In the genomic region with DNA sequence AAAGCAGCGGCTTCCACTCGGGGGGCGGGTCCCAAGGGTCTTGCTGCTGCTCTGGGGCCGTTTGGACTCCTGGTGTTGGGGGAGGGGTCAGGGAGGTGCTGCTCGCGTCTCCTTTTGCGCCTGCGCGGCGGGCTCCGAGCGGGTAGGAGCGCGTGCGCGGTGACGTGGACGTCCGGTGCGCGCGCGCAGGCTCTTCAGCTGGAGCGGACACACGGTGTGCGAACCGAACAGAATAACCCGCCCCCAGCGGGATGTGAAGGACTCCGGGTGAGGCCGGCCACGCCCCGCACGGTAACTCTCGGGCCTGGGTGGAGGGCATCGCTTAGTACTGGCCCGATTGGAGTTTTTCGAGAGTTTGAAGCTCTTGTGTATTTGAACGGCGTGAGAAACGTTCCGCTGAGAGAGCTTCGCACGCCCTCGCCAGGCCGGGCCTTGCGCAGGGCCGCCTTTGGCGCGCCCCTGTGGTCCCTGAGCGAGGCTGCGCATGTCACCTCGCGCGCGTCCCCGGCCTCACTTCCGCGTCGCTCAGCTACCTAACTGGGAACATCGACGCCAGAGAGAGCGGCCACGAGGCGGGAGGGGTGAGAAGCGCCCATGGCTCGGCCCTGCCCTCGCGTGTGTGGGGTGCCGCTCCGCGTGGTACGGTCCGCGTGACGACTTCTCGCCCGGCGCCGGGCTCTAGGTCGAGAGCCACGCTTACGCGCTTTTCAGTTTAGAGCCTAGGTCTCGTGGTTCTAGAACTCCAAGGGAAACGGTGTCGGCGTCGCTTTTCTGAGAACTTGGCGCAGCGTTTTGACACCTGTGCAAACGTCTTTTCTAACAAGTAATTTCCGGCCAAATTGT, we compare ENCODE assay signal across 1 cellular context.
TF ChIP-seq lines count a peak whose summit lies in the region.

A gene (plus strand): TSS at position 171 of the 843 bp plus-strand sequence.

TF ChIP-seq in HepG2, 621 proteins besides CTCF, POLR2A, EP300 and RAD21 (continued from another document and continues in another):
- TF ChIP-seq, protein P1, sequence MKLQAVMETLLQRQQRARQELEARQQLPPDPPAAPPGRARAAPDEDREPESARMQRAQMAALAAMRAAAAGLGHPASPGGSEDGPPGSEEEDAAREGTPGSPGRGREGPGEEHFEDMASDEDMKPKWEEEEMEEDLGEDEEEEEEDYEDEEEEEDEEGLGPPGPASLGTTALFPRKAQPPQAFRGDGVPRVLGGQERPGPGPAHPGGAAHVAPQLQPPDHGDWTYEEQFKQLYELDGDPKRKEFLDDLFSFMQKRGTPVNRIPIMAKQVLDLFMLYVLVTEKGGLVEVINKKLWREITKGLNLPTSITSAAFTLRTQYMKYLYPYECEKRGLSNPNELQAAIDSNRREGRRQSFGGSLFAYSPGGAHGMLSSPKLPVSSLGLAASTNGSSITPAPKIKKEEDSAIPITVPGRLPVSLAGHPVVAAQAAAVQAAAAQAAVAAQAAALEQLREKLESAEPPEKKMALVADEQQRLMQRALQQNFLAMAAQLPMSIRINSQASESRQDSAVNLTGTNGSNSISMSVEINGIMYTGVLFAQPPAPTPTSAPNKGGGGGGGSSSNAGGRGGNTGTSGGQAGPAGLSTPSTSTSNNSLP (IDR thresholded peaks at IDR 0.05; ENCODE audit: low read depth, low read length), result no peak
- TF ChIP-seq, protein P2, sequence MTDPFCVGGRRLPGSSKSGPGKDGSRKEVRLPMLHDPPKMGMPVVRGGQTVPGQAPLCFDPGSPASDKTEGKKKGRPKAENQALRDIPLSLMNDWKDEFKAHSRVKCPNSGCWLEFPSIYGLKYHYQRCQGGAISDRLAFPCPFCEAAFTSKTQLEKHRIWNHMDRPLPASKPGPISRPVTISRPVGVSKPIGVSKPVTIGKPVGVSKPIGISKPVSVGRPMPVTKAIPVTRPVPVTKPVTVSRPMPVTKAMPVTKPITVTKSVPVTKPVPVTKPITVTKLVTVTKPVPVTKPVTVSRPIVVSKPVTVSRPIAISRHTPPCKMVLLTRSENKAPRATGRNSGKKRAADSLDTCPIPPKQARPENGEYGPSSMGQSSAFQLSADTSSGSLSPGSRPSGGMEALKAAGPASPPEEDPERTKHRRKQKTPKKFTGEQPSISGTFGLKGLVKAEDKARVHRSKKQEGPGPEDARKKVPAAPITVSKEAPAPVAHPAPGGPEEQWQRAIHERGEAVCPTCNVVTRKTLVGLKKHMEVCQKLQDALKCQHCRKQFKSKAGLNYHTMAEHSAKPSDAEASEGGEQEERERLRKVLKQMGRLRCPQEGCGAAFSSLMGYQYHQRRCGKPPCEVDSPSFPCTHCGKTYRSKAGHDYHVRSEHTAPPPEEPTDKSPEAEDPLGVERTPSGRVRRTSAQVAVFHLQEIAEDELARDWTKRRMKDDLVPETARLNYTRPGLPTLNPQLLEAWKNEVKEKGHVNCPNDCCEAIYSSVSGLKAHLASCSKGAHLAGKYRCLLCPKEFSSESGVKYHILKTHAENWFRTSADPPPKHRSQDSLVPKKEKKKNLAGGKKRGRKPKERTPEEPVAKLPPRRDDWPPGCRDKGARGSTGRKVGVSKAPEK (CRISPR knock-in tag; IDR thresholded peaks at IDR 0.05; ENCODE audit: borderline replicate concordance), result no peak
- no peak for TF ChIP-seq ZFP37 (CRISPR knock-in tag; IDR thresholded peaks at IDR 0.05; ENCODE audit: borderline replicate concordance)
- TF ChIP-seq, protein P3, sequence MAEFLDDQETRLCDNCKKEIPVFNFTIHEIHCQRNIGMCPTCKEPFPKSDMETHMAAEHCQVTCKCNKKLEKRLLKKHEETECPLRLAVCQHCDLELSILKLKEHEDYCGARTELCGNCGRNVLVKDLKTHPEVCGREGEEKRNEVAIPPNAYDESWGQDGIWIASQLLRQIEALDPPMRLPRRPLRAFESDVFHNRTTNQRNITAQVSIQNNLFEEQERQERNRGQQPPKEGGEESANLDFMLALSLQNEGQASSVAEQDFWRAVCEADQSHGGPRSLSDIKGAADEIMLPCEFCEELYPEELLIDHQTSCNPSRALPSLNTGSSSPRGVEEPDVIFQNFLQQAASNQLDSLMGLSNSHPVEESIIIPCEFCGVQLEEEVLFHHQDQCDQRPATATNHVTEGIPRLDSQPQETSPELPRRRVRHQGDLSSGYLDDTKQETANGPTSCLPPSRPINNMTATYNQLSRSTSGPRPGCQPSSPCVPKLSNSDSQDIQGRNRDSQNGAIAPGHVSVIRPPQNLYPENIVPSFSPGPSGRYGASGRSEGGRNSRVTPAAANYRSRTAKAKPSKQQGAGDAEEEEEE (CRISPR knock-in tag; IDR thresholded peaks at IDR 0.05; ENCODE audit: borderline replicate concordance), result no peak
- TF ChIP-seq SPEN (CRISPR knock-in tag; IDR thresholded peaks at IDR 0.05; ENCODE audit: low read depth), result peak; percentile 34; the same call in 1 of the 2 replicates
- TF ChIP-seq EZH2 (conservative IDR thresholded peaks at IDR 0.05; ENCODE audit: low read depth, low read length), result no peak
- peak; percentile 92 for TF ChIP-seq ARHGAP35 (CRISPR knock-in tag; IDR thresholded peaks at IDR 0.05; ENCODE audit: borderline replicate concordance)
- TF ChIP-seq ZMAT3 (CRISPR knock-in tag; conservative IDR thresholded peaks at IDR 0.05), result peak; percentile 94
- TF ChIP-seq RFX5 (IDR thresholded peaks at IDR 0.05; ENCODE audit: low read depth, low read length), result no peak
- TF ChIP-seq, protein P4, sequence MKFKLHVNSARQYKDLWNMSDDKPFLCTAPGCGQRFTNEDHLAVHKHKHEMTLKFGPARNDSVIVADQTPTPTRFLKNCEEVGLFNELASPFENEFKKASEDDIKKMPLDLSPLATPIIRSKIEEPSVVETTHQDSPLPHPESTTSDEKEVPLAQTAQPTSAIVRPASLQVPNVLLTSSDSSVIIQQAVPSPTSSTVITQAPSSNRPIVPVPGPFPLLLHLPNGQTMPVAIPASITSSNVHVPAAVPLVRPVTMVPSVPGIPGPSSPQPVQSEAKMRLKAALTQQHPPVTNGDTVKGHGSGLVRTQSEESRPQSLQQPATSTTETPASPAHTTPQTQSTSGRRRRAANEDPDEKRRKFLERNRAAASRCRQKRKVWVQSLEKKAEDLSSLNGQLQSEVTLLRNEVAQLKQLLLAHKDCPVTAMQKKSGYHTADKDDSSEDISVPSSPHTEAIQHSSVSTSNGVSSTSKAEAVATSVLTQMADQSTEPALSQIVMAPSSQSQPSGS (CRISPR knock-in tag; IDR thresholded peaks at IDR 0.05), result no peak
- no peak for TF ChIP-seq ZNF367 (CRISPR knock-in tag; IDR thresholded peaks at IDR 0.05; ENCODE audit: borderline replicate concordance)
- peak; percentile 89 for TF ChIP-seq KLF12 (CRISPR knock-in tag; IDR thresholded peaks at IDR 0.05; ENCODE audit: borderline replicate concordance)
- TF ChIP-seq, protein P5, sequence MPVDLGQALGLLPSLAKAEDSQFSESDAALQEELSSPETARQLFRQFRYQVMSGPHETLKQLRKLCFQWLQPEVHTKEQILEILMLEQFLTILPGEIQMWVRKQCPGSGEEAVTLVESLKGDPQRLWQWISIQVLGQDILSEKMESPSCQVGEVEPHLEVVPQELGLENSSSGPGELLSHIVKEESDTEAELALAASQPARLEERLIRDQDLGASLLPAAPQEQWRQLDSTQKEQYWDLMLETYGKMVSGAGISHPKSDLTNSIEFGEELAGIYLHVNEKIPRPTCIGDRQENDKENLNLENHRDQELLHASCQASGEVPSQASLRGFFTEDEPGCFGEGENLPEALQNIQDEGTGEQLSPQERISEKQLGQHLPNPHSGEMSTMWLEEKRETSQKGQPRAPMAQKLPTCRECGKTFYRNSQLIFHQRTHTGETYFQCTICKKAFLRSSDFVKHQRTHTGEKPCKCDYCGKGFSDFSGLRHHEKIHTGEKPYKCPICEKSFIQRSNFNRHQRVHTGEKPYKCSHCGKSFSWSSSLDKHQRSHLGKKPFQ (CRISPR knock-in tag; IDR thresholded peaks at IDR 0.05; ENCODE audit: insufficient replicate concordance), result peak; percentile 89
- TF ChIP-seq, protein P6, sequence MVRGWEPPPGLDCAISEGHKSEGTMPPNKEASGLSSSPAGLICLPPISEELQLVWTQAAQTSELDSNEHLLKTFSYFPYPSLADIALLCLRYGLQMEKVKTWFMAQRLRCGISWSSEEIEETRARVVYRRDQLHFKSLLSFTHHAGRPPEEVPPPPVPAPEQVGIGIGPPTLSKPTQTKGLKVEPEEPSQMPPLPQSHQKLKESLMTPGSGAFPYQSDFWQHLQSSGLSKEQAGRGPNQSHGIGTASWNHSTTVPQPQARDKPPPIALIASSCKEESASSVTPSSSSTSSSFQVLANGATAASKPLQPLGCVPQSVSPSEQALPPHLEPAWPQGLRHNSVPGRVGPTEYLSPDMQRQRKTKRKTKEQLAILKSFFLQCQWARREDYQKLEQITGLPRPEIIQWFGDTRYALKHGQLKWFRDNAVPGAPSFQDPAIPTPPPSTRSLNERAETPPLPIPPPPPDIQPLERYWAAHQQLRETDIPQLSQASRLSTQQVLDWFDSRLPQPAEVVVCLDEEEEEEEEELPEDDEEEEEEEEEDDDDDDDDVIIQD (CRISPR knock-in tag; IDR thresholded peaks at IDR 0.05; ENCODE audit: low read depth), result no peak
- TF ChIP-seq KLF16 (CRISPR knock-in tag; IDR thresholded peaks at IDR 0.05), result peak in 1 of 2 experiments; percentile 60; a peak in 1 of 4 replicates
- TF ChIP-seq ZNF672 (CRISPR knock-in tag; IDR thresholded peaks at IDR 0.05), result no peak
- TF ChIP-seq, protein P7, sequence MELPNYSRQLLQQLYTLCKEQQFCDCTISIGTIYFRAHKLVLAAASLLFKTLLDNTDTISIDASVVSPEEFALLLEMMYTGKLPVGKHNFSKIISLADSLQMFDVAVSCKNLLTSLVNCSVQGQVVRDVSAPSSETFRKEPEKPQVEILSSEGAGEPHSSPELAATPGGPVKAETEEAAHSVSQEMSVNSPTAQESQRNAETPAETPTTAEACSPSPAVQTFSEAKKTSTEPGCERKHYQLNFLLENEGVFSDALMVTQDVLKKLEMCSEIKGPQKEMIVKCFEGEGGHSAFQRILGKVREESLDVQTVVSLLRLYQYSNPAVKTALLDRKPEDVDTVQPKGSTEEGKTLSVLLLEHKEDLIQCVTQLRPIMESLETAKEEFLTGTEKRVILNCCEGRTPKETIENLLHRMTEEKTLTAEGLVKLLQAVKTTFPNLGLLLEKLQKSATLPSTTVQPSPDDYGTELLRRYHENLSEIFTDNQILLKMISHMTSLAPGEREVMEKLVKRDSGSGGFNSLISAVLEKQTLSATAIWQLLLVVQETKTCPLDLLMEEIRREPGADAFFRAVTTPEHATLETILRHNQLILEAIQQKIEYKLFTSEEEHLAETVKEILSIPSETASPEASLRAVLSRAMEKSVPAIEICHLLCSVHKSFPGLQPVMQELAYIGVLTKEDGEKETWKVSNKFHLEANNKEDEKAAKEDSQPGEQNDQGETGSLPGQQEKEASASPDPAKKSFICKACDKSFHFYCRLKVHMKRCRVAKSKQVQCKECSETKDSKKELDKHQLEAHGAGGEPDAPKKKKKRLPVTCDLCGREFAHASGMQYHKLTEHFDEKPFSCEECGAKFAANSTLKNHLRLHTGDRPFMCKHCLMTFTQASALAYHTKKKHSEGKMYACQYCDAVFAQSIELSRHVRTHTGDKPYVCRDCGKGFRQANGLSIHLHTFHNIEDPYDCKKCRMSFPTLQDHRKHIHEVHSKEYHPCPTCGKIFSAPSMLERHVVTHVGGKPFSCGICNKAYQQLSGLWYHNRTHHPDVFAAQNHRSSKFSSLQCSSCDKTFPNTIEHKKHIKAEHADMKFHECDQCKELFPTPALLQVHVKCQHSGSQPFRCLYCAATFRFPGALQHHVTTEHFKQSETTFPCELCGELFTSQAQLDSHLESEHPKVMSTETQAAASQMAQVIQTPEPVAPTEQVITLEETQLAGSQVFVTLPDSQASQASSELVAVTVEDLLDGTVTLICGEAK (IDR thresholded peaks at IDR 0.05), result no peak
- TF ChIP-seq, protein P7 (CRISPR knock-in tag; IDR thresholded peaks at IDR 0.05), result peak; percentile 71; the same call in 1 of the 2 replicates
- TF ChIP-seq TBX2 (CRISPR knock-in tag; IDR thresholded peaks at IDR 0.05; ENCODE audit: borderline replicate concordance), result peak; percentile 69; the same call in 1 of the 2 replicates
- no peak for TF ChIP-seq MBD4 (IDR thresholded peaks at IDR 0.05; ENCODE audit: borderline replicate concordance, low read length)
- TF ChIP-seq TSC22D2 (CRISPR knock-in tag; IDR thresholded peaks at IDR 0.05; ENCODE audit: borderline replicate concordance), result 0 out of 2 replicates have a peak, but pooled peaks have one; percentile 52
- no peak for TF ChIP-seq ZNF724P (CRISPR knock-in tag; IDR thresholded peaks at IDR 0.05; ENCODE audit: borderline replicate concordance)
- no peak for TF ChIP-seq SIX1 (CRISPR knock-in tag; IDR thresholded peaks at IDR 0.05; ENCODE audit: borderline replicate concordance)
- TF ChIP-seq SYNCRIP (IDR thresholded peaks at IDR 0.05; ENCODE audit: insufficient read depth, low read depth, low read length), result no peak
- TF ChIP-seq SP5 (CRISPR knock-in tag; IDR thresholded peaks at IDR 0.05; ENCODE audit: borderline replicate concordance, low read depth), result no peak
- TF ChIP-seq, protein P8, sequence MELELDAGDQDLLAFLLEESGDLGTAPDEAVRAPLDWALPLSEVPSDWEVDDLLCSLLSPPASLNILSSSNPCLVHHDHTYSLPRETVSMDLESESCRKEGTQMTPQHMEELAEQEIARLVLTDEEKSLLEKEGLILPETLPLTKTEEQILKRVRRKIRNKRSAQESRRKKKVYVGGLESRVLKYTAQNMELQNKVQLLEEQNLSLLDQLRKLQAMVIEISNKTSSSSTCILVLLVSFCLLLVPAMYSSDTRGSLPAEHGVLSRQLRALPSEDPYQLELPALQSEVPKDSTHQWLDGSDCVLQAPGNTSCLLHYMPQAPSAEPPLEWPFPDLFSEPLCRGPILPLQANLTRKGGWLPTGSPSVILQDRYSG (CRISPR knock-in tag; IDR thresholded peaks at IDR 0.05), result peak; percentile 92; the same call in 1 of the 2 replicates
- TF ChIP-seq JUNB (CRISPR knock-in tag; IDR thresholded peaks at IDR 0.05; ENCODE audit: borderline replicate concordance), result peak; percentile 39; the same call in 1 of the 2 replicates
- TF ChIP-seq DNMT3B (CRISPR knock-in tag; conservative IDR thresholded peaks at IDR 0.05), result no peak; the same call in 1 of the 2 replicates
- no peak for TF ChIP-seq MAFG (CRISPR knock-in tag; IDR thresholded peaks at IDR 0.05)
